Comparison of ENCODE assay signal across 7 cellular contexts in genomic region chr1:13700521-13701273, GRCh38. TPM values are rescaled to one million over a fixed set of nuclear protein-coding genes. Genes with fewer than 3 reads are reported as not detected.
DNase-seq lines count a peak whose midpoint lies in the region; ATAC-seq and TF ChIP-seq lines count a peak whose summit lies in the region.

No MANE protein-coding gene starts in this region.

- peaks cover 7% of the 10 kb centered on the region for H3K9me3 Mint-ChIP-seq in T-helper 1 cell treated with Interleukin-12 subunit alpha and Interleukin-12 subunit beta and Interleukin-4 antibody, amounts not matched to agents 30 μg/mL and 1 μg/mL, for 36 hours

- H3K36me3 Mint-ChIP-seq in T-helper 1 cell treated with Interleukin-12 subunit alpha and Interleukin-12 subunit beta and Interleukin-4 antibody, amounts not matched to agents 30 μg/mL and 1 μg/mL, for 36 hours (ENCODE audit: low read depth) = peaks cover 10% of the 10 kb centered on the region

- H3K27ac Mint-ChIP-seq in T-helper 1 cell treated with Interleukin-12 subunit alpha and Interleukin-12 subunit beta and Interleukin-4 antibody, amounts not matched to agents 30 μg/mL and 1 μg/mL, for 36 hours = peak overlapping the region; percentile 100

- peak overlapping the region; percentile 52 to 81 (median 62) for H3K9ac ChIP-seq in skeletal muscle tissue (ENCODE audit: low read depth in 1 of 3, low read length in 3 of 3)

- H3K4me1 Mint-ChIP-seq in T-helper 1 cell treated with Interleukin-12 subunit alpha and Interleukin-12 subunit beta and Interleukin-4 antibody, amounts not matched to agents 30 μg/mL and 1 μg/mL, for 36 hours (ENCODE audit: low read depth) = peaks cover 39% of the 10 kb centered on the region

- H3K4me3 ChIP-seq in astrocyte of the spinal cord (ENCODE audit: low read depth, low read length) (peak overlapping the region; percentile 57), iPS DF 6.9 (ENCODE audit: low read length) (peak overlapping the region; percentile 44; the same call in 1 of the 2 replicates), skeletal muscle tissue (ENCODE audit: low read length in 3 of 3) (peak overlapping the region; percentile 71 to 78 (median 75))

- no peak for TF ChIP-seq CTCF in astrocyte of the spinal cord (IDR thresholded peaks at IDR 0.05; ENCODE audit: low read depth, low read length)

- H3K36me3 ChIP-seq in iPS DF 6.9 (ENCODE audit: control insufficient read depth, insufficient read depth, low read length) = no peaks in the 10 kb centered on the region
- no peaks in the 10 kb centered on the region for H3K36me3 ChIP-seq in skeletal muscle tissue (ENCODE audit: control insufficient read depth in 3 of 3, insufficient read depth in 3 of 3, low read length in 3 of 3)

- DNase-seq in astrocyte of the spinal cord (ENCODE audit: low read depth, low spot score) (peak; percentile 32), iPS DF 6.9 (ENCODE audit: low read depth, low spot score) (no peak), NCI-H524 (lab: John Stamatoyannopoulos, UW) (no peak)

- ATAC-seq in GM18907 (IDR thresholded peaks at IDR 0.05; ENCODE audit: unreplicated experiment) (peak; percentile 38), HG03025 (IDR thresholded peaks at IDR 0.05; ENCODE audit: low FRiP score, unreplicated experiment) (peak; percentile 34)

- H3K27me3 ChIP-seq in iPS DF 6.9 (ENCODE audit: control insufficient read depth, insufficient read depth, low read length) (peaks cover 2% of the 10 kb centered on the region; the same call in 1 of the 2 replicates), skeletal muscle tissue (ENCODE audit: control insufficient read depth in 3 of 3, insufficient read depth in 3 of 3, low read length in 3 of 3) (peaks cover 0 to 11% (median 0%) of the 10 kb centered on the region in 3 donors)

- H3K27me3 Mint-ChIP-seq in T-helper 1 cell treated with Interleukin-12 subunit alpha and Interleukin-12 subunit beta and Interleukin-4 antibody, amounts not matched to agents 30 μg/mL and 1 μg/mL, for 36 hours (ENCODE audit: low read depth) = peaks cover 3% of the 10 kb centered on the region

- H3K9me3 ChIP-seq in iPS DF 6.9 (ENCODE audit: control insufficient read depth, insufficient read depth, low read length) (no peaks in the 10 kb centered on the region), skeletal muscle tissue (ENCODE audit: control insufficient read depth in 3 of 3, low read length in 3 of 3) (peaks cover 0 to 5% (median 5%) of the 10 kb centered on the region in 3 donors)

- in situ Hi-C loops in astrocyte of the spinal cord (cut with HindIII; ENCODE audit: low sequenced_read_pairs) = no loop called here

- H3K27ac ChIP-seq in iPS DF 6.9 (ENCODE audit: low read length) (no peak overlapping the region), skeletal muscle tissue (ENCODE audit: low read depth, low read length) (peak overlapping the region; percentile 42)

- WGBS in iPS DF 6.9 (ENCODE audit: insufficient coverage, insufficient read length) = no CpG with 5 or more reads among the region's 48 CpGs

- H3K4me3 Mint-ChIP-seq in T-helper 1 cell treated with Interleukin-12 subunit alpha and Interleukin-12 subunit beta and Interleukin-4 antibody, amounts not matched to agents 30 μg/mL and 1 μg/mL, for 36 hours = peak overlapping the region; percentile 99

- no peaks in the 10 kb centered on the region for H3K4me1 ChIP-seq in iPS DF 6.9 (ENCODE audit: control insufficient read depth, insufficient read depth, low read length)
- peaks cover 4 to 8% (median 5%) of the 10 kb centered on the region in 3 donors for H3K4me1 ChIP-seq in skeletal muscle tissue (ENCODE audit: control insufficient read depth in 3 of 3, insufficient read depth in 3 of 3, low read length in 3 of 3)

RNA-seq across cellular contexts. Expression of gene PRDM2, which starts 0.7 kb away (rescaled TPM):
- total RNA-seq in skeletal muscle tissue = 23.0 TPM
